20 cellular contexts compared by ENCODE assay signal in genomic region chr17:62801553-62801952, GRCh38. TPM values are rescaled to one million over a fixed set of nuclear protein-coding genes. Genes with fewer than 3 reads are reported as not detected.
"Had no signal": no experiment of that assay in that cellular context is flagged by ENCODE, and none has a peak within 500 bp of the region (broad histone marks: within the 10 kb centered on the region; RNA-seq: fewer than 3 reads in every experiment).

No MANE protein-coding gene starts in this region.

- H3K4me1 ChIP-seq: upper lobe of right lung had no signal

- H3K27ac ChIP-seq: coronary artery, gastroesophageal sphincter, suprapubic skin, upper lobe of right lung had no signal

- H3K4me1 Mint-ChIP-seq: activated CD8-positive, alpha-beta memory T cell treated with anti-CD3 and anti-CD28 coated beads, Interleukin-2, amount 10 ng/mL, durations not matched to agents 7 days and 5 days had no signal

- H3K9me3 ChIP-seq: body of pancreas, gastroesophageal sphincter, suprapubic skin, upper lobe of right lung had no signal

- H3K4me3 Mint-ChIP-seq: activated CD8-positive, alpha-beta memory T cell treated with anti-CD3 and anti-CD28 coated beads, Interleukin-2, amount 10 ng/mL, durations not matched to agents 7 days and 5 days; activated T-cell treated with anti-CD3 and anti-CD28 coated beads, Interleukin-2, amount 50 U/mL, for 24 hours had no signal

- DNase-seq: activated CD4-positive, CD25-positive, alpha-beta regulatory T cell; activated CD8-positive, alpha-beta memory T cell treated with anti-CD3 and anti-CD28 coated beads, Interleukin-2, amount 10 ng/mL, durations not matched to agents 7 days and 5 days; activated effector memory CD4-positive, alpha-beta T cell treated with Interleukin-2 at 50 U/mL for 16 hours; activated T-cell treated with anti-CD3 and anti-CD28 coated beads, Interleukin-2, amount 50 U/mL, for 24 hours; amniotic stem cell; body of pancreas; central memory CD4-positive, alpha-beta T cell; effector CD4-positive, alpha-beta T cell; kidney glomerular epithelial cell; stimulated activated CD4-positive, alpha-beta T cell treated with anti-CD3 and anti-CD28 coated beads, Interleukin-4, amount 100 ng/mL, for 1 hour; stimulated activated CD8-positive, alpha-beta memory T cell treated with anti-CD3 and anti-CD28 coated beads, Interleukin-4, amount 100 ng/mL, for 48 hours; stimulated activated naive CD8-positive, alpha-beta T cell treated with anti-CD3 and anti-CD28 coated beads, Interleukin-15, Interleukin-2, amounts not matched to agents 100 U/mL and 50 U/mL, for 24 hours; upper lobe of right lung had no signal

- H3K36me3 ChIP-seq: gastroesophageal sphincter, suprapubic skin, upper lobe of right lung had no signal

- H3K36me3 Mint-ChIP-seq: activated CD8-positive, alpha-beta memory T cell treated with anti-CD3 and anti-CD28 coated beads, Interleukin-2, amount 10 ng/mL, durations not matched to agents 7 days and 5 days; activated naive CD4-positive, alpha-beta T cell treated with anti-CD3 and anti-CD28 coated beads, Interleukin-2, amount 50 U/mL, for 72 hours had no signal

- H3K4me3 ChIP-seq: body of pancreas, coronary artery, gastroesophageal sphincter, suprapubic skin, upper lobe of right lung had no signal

- H3K9me3 Mint-ChIP-seq: activated naive CD4-positive, alpha-beta T cell treated with anti-CD3 and anti-CD28 coated beads, Interleukin-2, amount 50 U/mL, for 72 hours; activated T-cell treated with anti-CD3 and anti-CD28 coated beads, Interleukin-2, amount 50 U/mL, for 24 hours had no signal

- H3K27ac Mint-ChIP-seq: activated CD8-positive, alpha-beta memory T cell treated with anti-CD3 and anti-CD28 coated beads, Interleukin-2, amount 10 ng/mL, durations not matched to agents 7 days and 5 days; activated naive CD4-positive, alpha-beta T cell treated with anti-CD3 and anti-CD28 coated beads, Interleukin-2, amount 50 U/mL, for 72 hours; activated T-cell treated with anti-CD3 and anti-CD28 coated beads, Interleukin-2, amount 50 U/mL, for 24 hours had no signal

RNA-seq across cellular contexts. Expression of gene MARCHF10, which starts 6.6 kb away (rescaled TPM):
- total RNA-seq: activated CD8-positive, alpha-beta memory T cell treated with anti-CD3 and anti-CD28 coated beads, Interleukin-2, amount 10 ng/mL, durations not matched to agents 7 days and 5 days; activated naive CD4-positive, alpha-beta T cell treated with anti-CD3 and anti-CD28 coated beads, Interleukin-2, amount 50 U/mL, for 72 hours; lower leg skin; osteocyte; suprapubic skin; upper lobe of right lung had no signal
- polyA plus RNA-seq: fibroblast of lung had no signal
